27 cellular contexts compared by ENCODE assay signal in the genomic region with DNA sequence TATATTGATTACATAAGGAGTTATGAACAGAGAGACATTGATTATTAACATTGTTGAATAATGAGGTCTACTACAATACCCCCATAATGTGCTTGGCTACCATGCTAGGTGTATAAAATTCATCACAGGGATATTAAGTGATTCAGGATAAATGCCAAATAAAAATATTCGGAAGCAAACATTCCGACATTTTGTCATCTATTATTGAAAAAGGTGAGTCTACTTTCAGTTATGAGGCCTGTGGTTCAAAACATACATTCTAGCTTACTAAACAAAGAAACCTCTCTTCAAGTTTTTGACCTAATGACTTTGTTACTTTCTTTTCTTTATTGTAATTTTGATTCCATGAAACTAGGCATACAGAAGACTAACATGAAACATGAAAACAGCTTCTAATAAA.
"Had no signal": no experiment of that assay in that cellular context is flagged by ENCODE, and none has a peak within 500 bp of the region (broad histone marks: within the 10 kb centered on the region; RNA-seq: fewer than 3 reads in every experiment).

No MANE protein-coding gene starts in this region.

- H3K9me3 ChIP-seq: MG63 had no signal

- FAIRE-seq: TTC549 had no signal

- H3K4me3 ChIP-seq: MG63 had no signal

- H3K27ac Mint-ChIP-seq: activated CD4-positive, alpha-beta T cell treated with anti-CD3 and anti-CD28 coated beads, Interleukin-2, amount 10 ng/mL, durations not matched to agents 24 days and 14 days; activated CD8-positive, alpha-beta T cell treated with anti-CD3 and anti-CD28 coated beads for 36 hours; activated naive CD8-positive, alpha-beta T cell treated with anti-CD3 and anti-CD28 coated beads for 36 hours; activated T-cell treated with anti-CD3 and anti-CD28 coated beads, Interleukin-2, amount 50 U/mL, for 72 hours; activated T-helper 17 cell treated with anti-CD3 and anti-CD28 coated beads, Interleukin-2, amount 50 U/mL, for 72 hours; T-helper 1 cell treated with Interleukin-12 subunit alpha and Interleukin-12 subunit beta and Interleukin-4 antibody, amounts not matched to agents 30 μg/mL and 1 μg/mL, for 36 hours; T-helper 2 cell treated with Interferon-gamma antibody and Interleukin-4, amounts not matched to agents 5 μg/mL and 100 μg/mL, for 36 hours had no signal

- H3K27me3 ChIP-seq: MG63 had no signal

- H3K4me3 Mint-ChIP-seq: activated CD4-positive, alpha-beta T cell treated with anti-CD3 and anti-CD28 coated beads, Interleukin-2, amount 10 ng/mL, durations not matched to agents 24 days and 14 days; activated CD8-positive, alpha-beta T cell treated with anti-CD3 and anti-CD28 coated beads for 36 hours; activated naive CD8-positive, alpha-beta T cell treated with anti-CD3 and anti-CD28 coated beads for 36 hours; activated T-cell treated with anti-CD3 and anti-CD28 coated beads, Interleukin-2, amount 50 U/mL, for 72 hours; activated T-helper 17 cell treated with anti-CD3 and anti-CD28 coated beads, Interleukin-2, amount 50 U/mL, for 72 hours; T-helper 1 cell treated with Interleukin-12 subunit alpha and Interleukin-12 subunit beta and Interleukin-4 antibody, amounts not matched to agents 30 μg/mL and 1 μg/mL, for 36 hours; T-helper 2 cell treated with Interferon-gamma antibody and Interleukin-4, amounts not matched to agents 5 μg/mL and 100 μg/mL, for 36 hours had no signal

- H3K36me3 ChIP-seq: MG63 had no signal

- DNase-seq: activated CD4-positive, alpha-beta T cell treated with anti-CD3 and anti-CD28 coated beads, Interleukin-2, amount 10 ng/mL, durations not matched to agents 24 days and 14 days; activated CD4-positive, alpha-beta T cell treated with anti-CD3 and anti-CD28 coated beads, Interleukin-2, amount 50 U/mL, for 4 hours; activated CD8-positive, alpha-beta T cell treated with anti-CD3 and anti-CD28 coated beads for 36 hours; activated effector memory CD4-positive, alpha-beta T cell treated with anti-CD3 and anti-CD28 coated beads, Interleukin-2, amount 50 U/mL, for 16 hours; activated naive CD4-positive, alpha-beta T cell; activated naive CD4-positive, alpha-beta T cell treated with anti-CD3 and anti-CD28 coated beads, Interleukin-2, amount 50 U/mL, for 16 hours; activated naive CD8-positive, alpha-beta T cell treated with anti-CD3 and anti-CD28 coated beads for 36 hours; activated T-cell treated with anti-CD3 and anti-CD28 coated beads, Interleukin-2, amount 50 U/mL, for 1 hour; activated T-cell treated with anti-CD3 and anti-CD28 coated beads, Interleukin-2, amount 50 U/mL, for 72 hours; amniotic stem cell; aorta; MG63; NCI-H1048; NCI-H1105 treated with DMSO at 0.1 percent for 48 hours; NCI-H1436; NCI-H1694; NCI-H1930; NCI-H2081 treated with DMSO at 0.1 percent for 48 hours; NCI-H226; NCI-H446 treated with DMSO at 0.1 percent for 48 hours; NCI-H524 treated with DMSO at 0.1 percent for 48 hours; Right ventricle myocardium superior had no signal

- H3K36me3 Mint-ChIP-seq: activated naive CD8-positive, alpha-beta T cell treated with anti-CD3 and anti-CD28 coated beads for 36 hours had no signal

- H3K4me1 Mint-ChIP-seq: activated CD4-positive, alpha-beta T cell treated with anti-CD3 and anti-CD28 coated beads, Interleukin-2, amount 10 ng/mL, durations not matched to agents 24 days and 14 days; activated naive CD8-positive, alpha-beta T cell treated with anti-CD3 and anti-CD28 coated beads for 36 hours; activated T-helper 17 cell treated with anti-CD3 and anti-CD28 coated beads, Interleukin-2, amount 50 U/mL, for 72 hours had no signal

- H3K9me3 Mint-ChIP-seq: activated CD4-positive, alpha-beta T cell treated with anti-CD3 and anti-CD28 coated beads, Interleukin-2, amount 10 ng/mL, durations not matched to agents 24 days and 14 days; activated CD8-positive, alpha-beta T cell treated with anti-CD3 and anti-CD28 coated beads for 36 hours; activated naive CD8-positive, alpha-beta T cell treated with anti-CD3 and anti-CD28 coated beads for 36 hours; activated T-cell treated with anti-CD3 and anti-CD28 coated beads, Interleukin-2, amount 50 U/mL, for 72 hours; activated T-helper 17 cell treated with anti-CD3 and anti-CD28 coated beads, Interleukin-2, amount 50 U/mL, for 72 hours; T-helper 1 cell treated with Interleukin-12 subunit alpha and Interleukin-12 subunit beta and Interleukin-4 antibody, amounts not matched to agents 30 μg/mL and 1 μg/mL, for 36 hours; T-helper 2 cell treated with Interferon-gamma antibody and Interleukin-4, amounts not matched to agents 5 μg/mL and 100 μg/mL, for 36 hours had no signal

- ATAC-seq: activated CD8-positive, alpha-beta T cell treated with anti-CD3 and anti-CD28 coated beads for 36 hours; activated T-cell treated with anti-CD3 and anti-CD28 coated beads, Interleukin-2, amount 50 U/mL, for 72 hours; activated T-helper 17 cell treated with anti-CD3 and anti-CD28 coated beads, Interleukin-2, amount 50 U/mL, for 72 hours had no signal

- H3K27me3 Mint-ChIP-seq: activated CD4-positive, alpha-beta T cell treated with anti-CD3 and anti-CD28 coated beads, Interleukin-2, amount 10 ng/mL, durations not matched to agents 24 days and 14 days had no signal

- H3K27ac ChIP-seq: RWPE1 had no signal
